ENCODE assay signal across 1 cellular context in the genomic region with DNA sequence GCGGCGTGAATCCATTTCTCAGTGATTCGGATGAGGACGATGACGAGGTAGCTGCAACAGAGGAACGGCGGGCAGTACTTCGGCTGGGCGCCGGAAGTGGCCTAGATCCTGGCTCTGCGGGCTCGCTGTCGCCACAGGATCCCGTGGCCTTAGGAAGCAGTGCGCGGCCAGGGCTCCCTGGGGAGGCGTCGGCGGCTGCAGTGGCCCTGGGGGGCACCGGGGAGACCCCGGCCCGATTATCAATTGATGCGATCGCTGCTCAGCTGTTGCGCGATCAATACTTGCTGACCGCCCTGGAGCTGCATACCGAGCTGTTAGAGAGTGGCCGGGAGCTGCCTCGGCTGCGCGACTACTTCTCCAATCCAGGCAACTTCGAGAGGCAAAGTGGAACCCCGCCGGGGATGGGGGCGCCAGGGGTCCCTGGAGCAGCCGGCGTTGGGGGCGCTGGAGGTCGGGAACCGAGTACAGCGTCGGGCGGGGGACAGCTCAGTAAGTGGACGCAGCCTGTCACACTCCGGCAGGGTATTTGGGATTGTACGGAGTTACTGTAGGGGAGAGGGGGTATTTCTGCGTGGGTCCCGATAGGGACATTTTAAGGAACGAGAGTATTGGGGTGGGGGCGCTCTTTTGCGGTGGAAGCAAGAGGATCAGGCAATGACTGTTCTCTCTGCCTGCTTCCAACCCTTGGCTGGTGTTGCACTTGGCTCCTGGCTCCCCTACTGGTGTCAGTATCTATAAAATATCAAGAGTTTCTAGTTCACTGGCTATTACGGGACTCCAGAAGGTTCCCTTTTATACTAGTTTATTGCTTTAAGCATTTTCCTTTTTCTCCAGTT.
TF ChIP-seq lines count a peak whose summit lies in the region.

No MANE protein-coding gene starts in this region.

TF ChIP-seq in GM23338, 12 proteins besides CTCF, POLR2A, EP300 and RAD21 (continued from another document):
- TF ChIP-seq, protein P1, sequence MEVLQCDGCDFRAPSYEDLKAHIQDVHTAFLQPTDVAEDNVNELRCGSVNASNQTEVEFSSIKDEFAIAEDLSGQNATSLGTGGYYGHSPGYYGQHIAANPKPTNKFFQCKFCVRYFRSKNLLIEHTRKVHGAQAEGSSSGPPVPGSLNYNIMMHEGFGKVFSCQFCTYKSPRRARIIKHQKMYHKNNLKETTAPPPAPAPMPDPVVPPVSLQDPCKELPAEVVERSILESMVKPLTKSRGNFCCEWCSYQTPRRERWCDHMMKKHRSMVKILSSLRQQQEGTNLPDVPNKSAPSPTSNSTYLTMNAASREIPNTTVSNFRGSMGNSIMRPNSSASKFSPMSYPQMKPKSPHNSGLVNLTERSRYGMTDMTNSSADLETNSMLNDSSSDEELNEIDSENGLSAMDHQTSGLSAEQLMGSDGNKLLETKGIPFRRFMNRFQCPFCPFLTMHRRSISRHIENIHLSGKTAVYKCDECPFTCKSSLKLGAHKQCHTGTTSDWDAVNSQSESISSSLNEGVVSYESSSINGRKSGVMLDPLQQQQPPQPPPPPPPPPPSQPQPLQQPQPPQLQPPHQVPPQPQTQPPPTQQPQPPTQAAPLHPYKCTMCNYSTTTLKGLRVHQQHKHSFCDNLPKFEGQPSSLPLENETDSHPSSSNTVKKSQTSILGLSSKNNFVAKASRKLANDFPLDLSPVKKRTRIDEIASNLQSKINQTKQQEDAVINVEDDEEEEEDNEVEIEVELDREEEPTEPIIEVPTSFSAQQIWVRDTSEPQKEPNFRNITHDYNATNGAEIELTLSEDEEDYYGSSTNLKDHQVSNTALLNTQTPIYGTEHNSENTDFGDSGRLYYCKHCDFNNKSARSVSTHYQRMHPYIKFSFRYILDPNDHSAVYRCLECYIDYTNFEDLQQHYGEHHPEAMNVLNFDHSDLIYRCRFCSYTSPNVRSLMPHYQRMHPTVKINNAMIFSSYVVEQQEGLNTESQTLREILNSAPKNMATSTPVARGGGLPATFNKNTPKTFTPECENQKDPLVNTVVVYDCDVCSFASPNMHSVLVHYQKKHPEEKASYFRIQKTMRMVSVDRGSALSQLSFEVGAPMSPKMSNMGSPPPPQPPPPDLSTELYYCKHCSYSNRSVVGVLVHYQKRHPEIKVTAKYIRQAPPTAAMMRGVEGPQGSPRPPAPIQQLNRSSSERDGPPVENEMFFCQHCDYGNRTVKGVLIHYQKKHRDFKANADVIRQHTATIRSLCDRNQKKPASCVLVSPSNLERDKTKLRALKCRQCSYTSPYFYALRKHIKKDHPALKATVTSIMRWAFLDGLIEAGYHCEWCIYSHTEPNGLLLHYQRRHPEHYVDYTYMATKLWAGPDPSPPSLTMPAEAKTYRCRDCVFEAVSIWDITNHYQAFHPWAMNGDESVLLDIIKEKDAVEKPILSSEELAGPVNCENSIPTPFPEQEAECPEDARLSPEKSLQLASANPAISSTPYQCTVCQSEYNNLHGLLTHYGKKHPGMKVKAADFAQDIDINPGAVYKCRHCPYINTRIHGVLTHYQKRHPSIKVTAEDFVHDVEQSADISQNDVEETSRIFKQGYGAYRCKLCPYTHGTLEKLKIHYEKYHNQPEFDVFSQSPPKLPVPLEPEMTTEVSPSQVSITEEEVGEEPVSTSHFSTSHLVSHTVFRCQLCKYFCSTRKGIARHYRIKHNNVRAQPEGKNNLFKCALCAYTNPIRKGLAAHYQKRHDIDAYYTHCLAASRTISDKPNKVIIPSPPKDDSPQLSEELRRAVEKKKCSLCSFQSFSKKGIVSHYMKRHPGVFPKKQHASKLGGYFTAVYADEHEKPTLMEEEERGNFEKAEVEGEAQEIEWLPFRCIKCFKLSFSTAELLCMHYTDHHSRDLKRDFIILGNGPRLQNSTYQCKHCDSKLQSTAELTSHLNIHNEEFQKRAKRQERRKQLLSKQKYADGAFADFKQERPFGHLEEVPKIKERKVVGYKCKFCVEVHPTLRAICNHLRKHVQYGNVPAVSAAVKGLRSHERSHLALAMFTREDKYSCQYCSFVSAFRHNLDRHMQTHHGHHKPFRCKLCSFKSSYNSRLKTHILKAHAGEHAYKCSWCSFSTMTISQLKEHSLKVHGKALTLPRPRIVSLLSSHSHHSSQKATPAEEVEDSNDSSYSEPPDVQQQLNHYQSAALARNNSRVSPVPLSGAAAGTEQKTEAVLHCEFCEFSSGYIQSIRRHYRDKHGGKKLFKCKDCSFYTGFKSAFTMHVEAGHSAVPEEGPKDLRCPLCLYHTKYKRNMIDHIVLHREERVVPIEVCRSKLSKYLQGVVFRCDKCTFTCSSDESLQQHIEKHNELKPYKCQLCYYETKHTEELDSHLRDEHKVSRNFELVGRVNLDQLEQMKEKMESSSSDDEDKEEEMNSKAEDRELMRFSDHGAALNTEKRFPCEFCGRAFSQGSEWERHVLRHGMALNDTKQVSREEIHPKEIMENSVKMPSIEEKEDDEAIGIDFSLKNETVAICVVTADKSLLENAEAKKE (CRISPR knock-in tag; IDR thresholded peaks at IDR 0.05): no peak
- TF ChIP-seq, protein P2, sequence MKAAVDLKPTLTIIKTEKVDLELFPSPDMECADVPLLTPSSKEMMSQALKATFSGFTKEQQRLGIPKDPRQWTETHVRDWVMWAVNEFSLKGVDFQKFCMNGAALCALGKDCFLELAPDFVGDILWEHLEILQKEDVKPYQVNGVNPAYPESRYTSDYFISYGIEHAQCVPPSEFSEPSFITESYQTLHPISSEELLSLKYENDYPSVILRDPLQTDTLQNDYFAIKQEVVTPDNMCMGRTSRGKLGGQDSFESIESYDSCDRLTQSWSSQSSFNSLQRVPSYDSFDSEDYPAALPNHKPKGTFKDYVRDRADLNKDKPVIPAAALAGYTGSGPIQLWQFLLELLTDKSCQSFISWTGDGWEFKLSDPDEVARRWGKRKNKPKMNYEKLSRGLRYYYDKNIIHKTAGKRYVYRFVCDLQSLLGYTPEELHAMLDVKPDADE (IDR thresholded peaks at IDR 0.05): no peak
- TF ChIP-seq, protein P3, sequence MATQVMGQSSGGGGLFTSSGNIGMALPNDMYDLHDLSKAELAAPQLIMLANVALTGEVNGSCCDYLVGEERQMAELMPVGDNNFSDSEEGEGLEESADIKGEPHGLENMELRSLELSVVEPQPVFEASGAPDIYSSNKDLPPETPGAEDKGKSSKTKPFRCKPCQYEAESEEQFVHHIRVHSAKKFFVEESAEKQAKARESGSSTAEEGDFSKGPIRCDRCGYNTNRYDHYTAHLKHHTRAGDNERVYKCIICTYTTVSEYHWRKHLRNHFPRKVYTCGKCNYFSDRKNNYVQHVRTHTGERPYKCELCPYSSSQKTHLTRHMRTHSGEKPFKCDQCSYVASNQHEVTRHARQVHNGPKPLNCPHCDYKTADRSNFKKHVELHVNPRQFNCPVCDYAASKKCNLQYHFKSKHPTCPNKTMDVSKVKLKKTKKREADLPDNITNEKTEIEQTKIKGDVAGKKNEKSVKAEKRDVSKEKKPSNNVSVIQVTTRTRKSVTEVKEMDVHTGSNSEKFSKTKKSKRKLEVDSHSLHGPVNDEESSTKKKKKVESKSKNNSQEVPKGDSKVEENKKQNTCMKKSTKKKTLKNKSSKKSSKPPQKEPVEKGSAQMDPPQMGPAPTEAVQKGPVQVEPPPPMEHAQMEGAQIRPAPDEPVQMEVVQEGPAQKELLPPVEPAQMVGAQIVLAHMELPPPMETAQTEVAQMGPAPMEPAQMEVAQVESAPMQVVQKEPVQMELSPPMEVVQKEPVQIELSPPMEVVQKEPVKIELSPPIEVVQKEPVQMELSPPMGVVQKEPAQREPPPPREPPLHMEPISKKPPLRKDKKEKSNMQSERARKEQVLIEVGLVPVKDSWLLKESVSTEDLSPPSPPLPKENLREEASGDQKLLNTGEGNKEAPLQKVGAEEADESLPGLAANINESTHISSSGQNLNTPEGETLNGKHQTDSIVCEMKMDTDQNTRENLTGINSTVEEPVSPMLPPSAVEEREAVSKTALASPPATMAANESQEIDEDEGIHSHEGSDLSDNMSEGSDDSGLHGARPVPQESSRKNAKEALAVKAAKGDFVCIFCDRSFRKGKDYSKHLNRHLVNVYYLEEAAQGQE (IDR thresholded peaks at IDR 0.05; ENCODE audit: unreplicated experiment): no peak
- no peak for TF ChIP-seq EZH2phosphoT487 (IDR thresholded peaks at IDR 0.05; ENCODE audit: unreplicated experiment)
- TF ChIP-seq ZNF331 (CRISPR knock-in tag; IDR thresholded peaks at IDR 0.05; ENCODE audit: low read depth): no peak
TF ChIP-seq in GM23338: peak in this region for 0.
